In genomic region chr4:75844151-75844662, GRCh38 we compare ENCODE assay signal across 2 cellular contexts.
TF ChIP-seq lines count a peak whose summit lies in the region.

No MANE protein-coding gene starts in this region.

TF ChIP-seq in SK-N-SH, 30 proteins besides CTCF, POLR2A, EP300 and RAD21:
- no peak for TF ChIP-seq ZBTB33 (IDR thresholded peaks at IDR 0.05; ENCODE audit: borderline replicate concordance, low read depth)
- no peak for TF ChIP-seq TAF1 (IDR thresholded peaks at IDR 0.05; ENCODE audit: borderline replicate concordance, low read depth, low read length)

TF ChIP-seq in liver, 16 proteins besides CTCF, POLR2A, EP300 and RAD21 (continued from another document):
- TF ChIP-seq REST (IDR thresholded peaks at IDR 0.05) (peak; percentile 17), EGR1 (IDR thresholded peaks at IDR 0.05; ENCODE audit: low read depth in 2 of 2) (no peak)
